ENCODE assay signal across 15 cellular contexts in genomic region chr6:135922746-135923145, GRCh38.
A peak's percentile ranks its signal among the peaks of the same experiment; 100 is the strongest.
DNase-seq lines count a peak whose midpoint lies in the region; ATAC-seq, FAIRE-seq and TF ChIP-seq lines count a peak whose summit lies in the region.
"Had no signal": no experiment of that assay in that cellular context is flagged by ENCODE, and none has a peak within 500 bp of the region (broad histone marks: within the 10 kb centered on the region; RNA-seq: fewer than 3 reads in every experiment).

No MANE protein-coding gene starts in this region.

- H3K4me3 ChIP-seq in colonic mucosa (no peak overlapping the region), keratinocyte (ENCODE audit: control insufficient read depth in 2 of 3, extremely low read depth in 1 of 3, insufficient read depth in 2 of 3, low read depth in 1 of 3, low read length in 3 of 3) (no peak overlapping the region), Caco-2 (ENCODE audit: low read depth, low read length) (no peak overlapping the region)
- H3K4me3 ChIP-seq: dorsolateral prefrontal cortex, upper lobe of right lung had no signal

- dilution Hi-C loops in keratinocyte (cut with MboI; ENCODE audit: extremely low pct_ligation_motif_present, low sequenced_read_pairs) = no loop called here

- peak; percentile 81 for ATAC-seq in Right ventricle myocardium inferior

- H3K36me3 ChIP-seq in colonic mucosa = no peaks in the 10 kb centered on the region
- H3K36me3 ChIP-seq in keratinocyte (ENCODE audit: control insufficient read depth in 2 of 2, extremely low read depth in 1 of 2, insufficient read depth in 2 of 2, low read length in 2 of 2) = no peaks in the 10 kb centered on the region
- no peaks in the 10 kb centered on the region for H3K36me3 ChIP-seq in Caco-2 (ENCODE audit: control insufficient read depth, insufficient read depth, low read length)
- H3K36me3 ChIP-seq: upper lobe of right lung had no signal

- H3K4me1 ChIP-seq in colonic mucosa = no peaks in the 10 kb centered on the region
- H3K4me1 ChIP-seq in keratinocyte (ENCODE audit: control insufficient read depth, extremely low read depth, insufficient read depth, low read length) = peaks cover 11% of the 10 kb centered on the region
- no peaks in the 10 kb centered on the region for H3K4me1 ChIP-seq in Caco-2
- H3K4me1 ChIP-seq: upper lobe of right lung had no signal

- no peaks in the 10 kb centered on the region for H3K9me1 ChIP-seq in keratinocyte (ENCODE audit: control insufficient read depth, extremely low read depth, insufficient read depth, low read length)

- intact Hi-C loops in Right ventricle myocardium inferior (cut with DNase I) (no loop called here), cardiac septum (cut with DNase I) (no loop called here), colonic mucosa (cut with DNase I) (no loop called here), Caco-2 (cut with micrococcal nuclease; ENCODE audit: unreplicated experiment) (no loop called here)

- H3K4me1 Mint-ChIP-seq in Caco-2 (ENCODE audit: low read depth, unreplicated experiment) = no peaks in the 10 kb centered on the region

- no peaks in the 10 kb centered on the region for H3K9me3 Mint-ChIP-seq in Caco-2 (ENCODE audit: unreplicated experiment)

- H4K20me1 ChIP-seq in keratinocyte (ENCODE audit: control insufficient read depth, extremely low read depth, insufficient read depth, low read length) = no peaks in the 10 kb centered on the region

- FAIRE-seq in keratinocyte (lab: Jason Lieb, UNC) = no peak

- H3K27ac ChIP-seq in colonic mucosa (peak overlapping the region; percentile 38), keratinocyte (ENCODE audit: control insufficient read depth, insufficient read depth, low read length) (no peak overlapping the region)
- H3K27ac ChIP-seq: upper lobe of right lung had no signal

- BruUV-seq in Caco-2 (replicated peaks; lab: Mats Ljungman, UMichigan) = no TSS peak

- TF ChIP-seq CTCF in colonic mucosa (IDR thresholded peaks at IDR 0.05) (no peak), keratinocyte (optimal IDR thresholded peaks at IDR 0.05 in 1 of 3, IDR thresholded peaks at IDR 0.05 in 1 of 3, conservative IDR thresholded peaks at IDR 0.05 in 1 of 3; ENCODE audit: extremely low read depth in 1 of 3, insufficient read depth in 2 of 3, low read length in 3 of 3) (no peak), Caco-2 (IDR thresholded peaks at IDR 0.05; ENCODE audit: insufficient read depth in 1 of 2, low read depth in 1 of 2, low read length in 1 of 2, severe bottlenecking in 1 of 2, unreplicated experiment in 1 of 2) (no peak)

- no peaks in the 10 kb centered on the region for H3K27me3 ChIP-seq in colonic mucosa
- no peaks in the 10 kb centered on the region for H3K27me3 ChIP-seq in keratinocyte (ENCODE audit: control insufficient read depth, extremely low read depth, insufficient read depth, low read length)
- no peaks in the 10 kb centered on the region for H3K27me3 ChIP-seq in Caco-2 (replicated peaks; ENCODE audit: control insufficient read depth, insufficient read depth, low read length)
- H3K27me3 ChIP-seq: dorsolateral prefrontal cortex, upper lobe of right lung had no signal

- H3K9me3 ChIP-seq in colonic mucosa (no peaks in the 10 kb centered on the region), keratinocyte (ENCODE audit: control insufficient read depth, low read depth, low read length) (no peaks in the 10 kb centered on the region), Caco-2 (no peaks in the 10 kb centered on the region)
- H3K9me3 ChIP-seq: upper lobe of right lung had no signal

- H3K79me2 ChIP-seq in keratinocyte (ENCODE audit: control insufficient read depth, insufficient read depth, low read length) = no peaks in the 10 kb centered on the region

- H3K36me3 Mint-ChIP-seq in Caco-2 (ENCODE audit: insufficient read depth, unreplicated experiment) = no peaks in the 10 kb centered on the region

- no peak overlapping the region for H3K4me3 Mint-ChIP-seq in Caco-2 (ENCODE audit: unreplicated experiment)

- H3K27ac Mint-ChIP-seq in Caco-2 (ENCODE audit: unreplicated experiment) = no peak overlapping the region

- CTCF ChIA-PET in Caco-2 (lab: Charles Lee) = no interaction called here

- POLR2A ChIA-PET in Caco-2 (lab: Charles Lee) = no interaction called here

- H3K9ac ChIP-seq in colonic mucosa (ENCODE audit: low read depth in 2 of 2, low read length in 2 of 2) (no peak overlapping the region), keratinocyte (ENCODE audit: control insufficient read depth, extremely low read depth, insufficient read depth, low read length) (no peak overlapping the region)

- peak; percentile 72 for DNase-seq in Right ventricle myocardium inferior (ENCODE audit: missing footprints)
- no peak for DNase-seq in cardiac septum (ENCODE audit: low spot score)
- no peak for DNase-seq in colonic mucosa
- no peak for DNase-seq in keratinocyte (ENCODE audit: low read depth, low spot score)
- DNase-seq in hepatic stellate cell (ENCODE audit: low spot score) = no peak
- DNase-seq in GM03348 (ENCODE audit: low spot score) = no peak
- DNase-seq in Caco-2 = no peak
- DNase-seq in C1 segment of cervical spinal cord (lab: John Stamatoyannopoulos, UW) = no peak
- DNase-seq: activated CD4-positive, alpha-beta T cell treated with anti-CD3 and anti-CD28 coated beads, Interleukin-2, amount 50 U/mL, for 1 hour; activated naive CD4-positive, alpha-beta T cell treated with Interleukin-2 at 50 U/mL for 16 hours; dorsolateral prefrontal cortex; GF-D8; Karpas-422; NCI-H526; upper lobe of right lung had no signal

- H3K4me2 ChIP-seq in keratinocyte (ENCODE audit: control insufficient read depth, extremely low read depth, insufficient read depth, low read depth, low read length) = no peak overlapping the region

- H2AFZ ChIP-seq in keratinocyte (ENCODE audit: control insufficient read depth, low read length) = peak overlapping the region; percentile 37

- peaks cover 3% of the 10 kb centered on the region for H3K27me3 Mint-ChIP-seq in Caco-2 (ENCODE audit: insufficient read depth, unreplicated experiment)
